Comparison of ENCODE assay signal across 13 cellular contexts in the genomic region with DNA sequence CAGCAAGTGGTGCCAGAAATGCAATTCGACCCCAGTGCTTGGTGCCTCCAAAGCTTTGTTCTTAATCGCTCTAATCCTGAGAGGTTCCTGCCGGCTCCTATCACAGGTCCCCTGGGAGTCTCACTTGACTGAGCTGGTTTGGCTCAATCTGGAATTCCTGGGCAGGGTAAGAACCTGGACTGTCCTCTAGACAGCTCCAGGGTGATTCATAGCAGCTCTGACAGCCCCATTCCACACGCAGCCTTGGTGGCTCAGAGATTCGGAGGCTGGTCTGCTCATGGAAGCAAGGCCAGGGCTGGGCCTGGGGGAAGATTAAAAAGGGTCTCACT. TPM values are rescaled to one million over a fixed set of nuclear protein-coding genes. Genes with fewer than 3 reads are reported as not detected.
A peak's percentile ranks its signal among the peaks of the same experiment; 100 is the strongest.
DNase-seq lines count a peak whose midpoint lies in the region; ATAC-seq and TF ChIP-seq lines count a peak whose summit lies in the region.
"Had no signal": no experiment of that assay in that cellular context is flagged by ENCODE, and none has a peak within 500 bp of the region (broad histone marks: within the 10 kb centered on the region; RNA-seq: fewer than 3 reads in every experiment).

No MANE protein-coding gene starts in this region.

- TF ChIP-seq CTCF in WERI-Rb-1 (IDR thresholded peaks at IDR 0.05; ENCODE audit: low read depth, low read length) = no peak

- DNase-seq in A172 (ENCODE audit: low spot score) = peak; percentile 37
- peak; percentile 85 for DNase-seq in WERI-Rb-1
- peak; percentile 51 for DNase-seq in iPS-NIHi11 (ENCODE audit: low spot score)
- no peak for DNase-seq in hippocampal formation (lab: John Stamatoyannopoulos, UW)
- DNase-seq in effector memory CD4-positive, alpha-beta T cell = no peak
- DNase-seq: colonic mucosa; Karpas-422; stimulated activated CD8-positive, alpha-beta memory T cell treated with anti-CD3 and anti-CD28 coated beads, Interleukin-4, amount 100 ng/mL, for 48 hours had no signal

- no peak for ATAC-seq in GM21367 (IDR thresholded peaks at IDR 0.05; ENCODE audit: unreplicated experiment)
- ATAC-seq in HG02642 (IDR thresholded peaks at IDR 0.05; ENCODE audit: poor library complexity, unreplicated experiment) = no peak

- H3K27ac ChIP-seq in HUES48 (ENCODE audit: low read depth, low read length) = peak overlapping the region; percentile 67
- H3K27ac ChIP-seq in WERI-Rb-1 = peak overlapping the region; percentile 91
- no peak overlapping the region for H3K27ac ChIP-seq in effector memory CD4-positive, alpha-beta T cell (ENCODE audit: insufficient read depth, low read length, poor library complexity, severe bottlenecking)
- H3K27ac ChIP-seq: BLaER1 treated with 17β-estradiol and CSF1 and Interleukin-3, amounts not matched to agents 10 nM and 100 nM; colonic mucosa; prostate gland had no signal

- H3K4me3 ChIP-seq in HUES48 (ENCODE audit: low read depth, low read length) (no peak overlapping the region), WERI-Rb-1 (ENCODE audit: low read depth, low read length) (no peak overlapping the region)
- no peak overlapping the region for H3K4me3 ChIP-seq in effector memory CD4-positive, alpha-beta T cell (ENCODE audit: insufficient read depth, low read depth, low read length, poor library complexity, severe bottlenecking)
- H3K4me3 ChIP-seq: BLaER1 treated with 17β-estradiol and CSF1 and Interleukin-3, amounts not matched to agents 10 nM and 100 nM; colonic mucosa; prostate gland had no signal

- H3K27me3 ChIP-seq in HUES48 (ENCODE audit: control insufficient read depth, insufficient read depth, low read length) = no peaks in the 10 kb centered on the region
- no peaks in the 10 kb centered on the region for H3K27me3 ChIP-seq in WERI-Rb-1 (ENCODE audit: insufficient read depth, low read depth, severe bottlenecking)
- H3K27me3 ChIP-seq in effector memory CD4-positive, alpha-beta T cell (replicated peaks; ENCODE audit: control insufficient read depth, insufficient read depth, low read length, poor library complexity, severe bottlenecking) = no peaks in the 10 kb centered on the region
- H3K27me3 ChIP-seq: BLaER1 treated with 17β-estradiol and CSF1 and Interleukin-3, amounts not matched to agents 10 nM and 100 nM; colonic mucosa had no signal

- no peak overlapping the region for H3K9ac ChIP-seq in HUES48 (ENCODE audit: low read depth, low read length)
- H3K9ac ChIP-seq: BLaER1 treated with 17β-estradiol and CSF1 and Interleukin-3, amounts not matched to agents 10 nM and 100 nM had no signal

- peaks cover 36% of the 10 kb centered on the region for H3K4me1 ChIP-seq in HUES48 (ENCODE audit: control insufficient read depth, insufficient read depth, low read length)
- peaks cover 14% of the 10 kb centered on the region for H3K4me1 ChIP-seq in effector memory CD4-positive, alpha-beta T cell (ENCODE audit: control insufficient read depth, insufficient read depth, low read length, poor library complexity, severe bottlenecking)
- H3K4me1 ChIP-seq: colonic mucosa had no signal

- H3K36me3 ChIP-seq in HUES48 (ENCODE audit: control insufficient read depth, insufficient read depth, low read length) (peaks cover 49% of the 10 kb centered on the region), WERI-Rb-1 (peaks cover 9% of the 10 kb centered on the region)
- H3K36me3 ChIP-seq in effector memory CD4-positive, alpha-beta T cell (ENCODE audit: control insufficient read depth, insufficient read depth, low read length) = no peaks in the 10 kb centered on the region
- H3K36me3 ChIP-seq: colonic mucosa, prostate gland had no signal

- H3K9me3 ChIP-seq in HUES48 (ENCODE audit: control insufficient read depth, insufficient read depth, low read length) = no peaks in the 10 kb centered on the region
- no peaks in the 10 kb centered on the region for H3K9me3 ChIP-seq in WERI-Rb-1 (ENCODE audit: severe bottlenecking)
- no peaks in the 10 kb centered on the region for H3K9me3 ChIP-seq in effector memory CD4-positive, alpha-beta T cell (ENCODE audit: control insufficient read depth, low read length)
- H3K9me3 ChIP-seq: BLaER1 treated with 17β-estradiol and CSF1 and Interleukin-3, amounts not matched to agents 10 nM and 100 nM; colonic mucosa; prostate gland had no signal

RNA-seq across cellular contexts. Expression of a gene that starts 37.9 kb away (rescaled TPM):
- total RNA-seq in A172 (2014; rRNA removed; shearing (Covaris generic)) = 0.88 and 2.1 TPM in 2 replicates

Comparison
In these comparisons a context has a peak if more than half of its experiments do, and no peak if none do; other contexts are left out.
1. DNase-seq: peak in A172 (single experiment), WERI-Rb-1 (single experiment) and iPS-NIHi11 (single experiment); none in hippocampal formation (0 of 2) and effector memory CD4-positive, alpha-beta T cell (0 of 3).